In the genomic region with DNA sequence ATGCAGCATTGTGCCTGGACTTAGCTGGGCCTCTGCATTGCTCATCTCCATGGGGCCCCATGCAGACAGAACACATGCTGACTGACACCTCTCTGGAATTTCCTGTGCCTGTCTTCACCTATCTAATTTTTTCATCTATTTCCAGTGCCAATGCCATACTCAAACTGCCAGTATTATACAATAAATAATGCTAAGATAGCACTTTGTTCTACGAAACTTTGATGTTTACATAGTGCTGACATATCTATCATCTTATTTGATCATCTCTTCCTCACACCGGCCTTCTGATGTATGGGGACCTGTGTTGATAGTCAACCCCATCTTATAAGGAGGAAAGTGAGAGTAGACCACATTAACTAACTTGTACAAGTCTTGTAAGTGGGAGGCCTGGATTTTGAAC, we compare ENCODE assay signal across 20 cellular contexts.
A peak's percentile ranks its signal among the peaks of the same experiment; 100 is the strongest.
DNase-seq lines count a peak whose midpoint lies in the region; ATAC-seq, FAIRE-seq and TF ChIP-seq lines count a peak whose summit lies in the region.
"Had no signal": no experiment of that assay in that cellular context is flagged by ENCODE, and none has a peak within 500 bp of the region (broad histone marks: within the 10 kb centered on the region; RNA-seq: fewer than 3 reads in every experiment).

No MANE protein-coding gene starts in this region.

- BruUV-seq in HepG2 (replicated peaks; lab: Mats Ljungman, UMichigan): no TSS peak

- H4K91ac ChIP-seq in mesenchymal stem cell (ENCODE audit: low read length): no peak overlapping the region

- peak overlapping the region in 1 of 2 experiments; percentile 53 for H3K14ac ChIP-seq in mesenchymal stem cell (ENCODE audit: low read length in 2 of 2)

- H4K20me1 ChIP-seq in HepG2 (ENCODE audit: insufficient read depth, low read length): no peaks in the 10 kb centered on the region
- H4K20me1 ChIP-seq: BLaER1 had no signal

- no peak overlapping the region for H3K4ac ChIP-seq in mesenchymal stem cell (ENCODE audit: low read depth in 1 of 2, low read length in 2 of 2)

- no peak overlapping the region for H3K4me3 ChIP-seq in HepG2 (replicated peaks in 1 of 3; ENCODE audit: insufficient read depth in 1 of 3, low read depth in 2 of 3, low read length in 3 of 3)
- H3K4me3 ChIP-seq in right lobe of liver: no peak overlapping the region
- H3K4me3 ChIP-seq in mesenchymal stem cell (ENCODE audit: insufficient read depth in 1 of 2, low read depth in 1 of 2, low read length in 2 of 2): no peak overlapping the region
- H3K4me3 ChIP-seq: BLaER1, HAP-1 had no signal

- H3K27ac ChIP-seq in HepG2 (ENCODE audit: extremely low read length, insufficient read depth, low read length) (no peak overlapping the region), right lobe of liver (no peak overlapping the region), mesenchymal stem cell (ENCODE audit: low read length, poor library complexity, severe bottlenecking) (no peak overlapping the region)
- H3K27ac ChIP-seq: BLaER1, C4-2B had no signal

- TF ChIP-seq POLR2A in HepG2 (IDR thresholded peaks at IDR 0.05; ENCODE audit: insufficient read depth in 1 of 2, low read depth in 2 of 2, low read length in 2 of 2) (no peak), right lobe of liver (IDR thresholded peaks at IDR 0.05) (no peak)

- DNase-seq in HepG2 (ENCODE audit: low spot score) (no peak), right lobe of liver (no peak), HTR-8/SVneo (ENCODE audit: insufficient read length, low spot score) (no peak), mesenchymal stem cell (no peak)
- DNase-seq in activated CD4-positive, alpha-beta T cell treated with anti-CD3 and anti-CD28 coated beads, Interleukin-2, amount 50 U/mL, for 4 hours: no peak
- DNase-seq: 8988T; Caco-2; CD4-positive, CD25-positive, alpha-beta regulatory T cell; CD8-positive, alpha-beta T cell; DMS153; DND-41; GOT3; HFFc6 had no signal

- no peaks in the 10 kb centered on the region for H3K4me1 ChIP-seq in HepG2 (ENCODE audit: insufficient read depth, low read length)
- no peaks in the 10 kb centered on the region for H3K4me1 ChIP-seq in right lobe of liver
- H3K4me1 ChIP-seq in mesenchymal stem cell (ENCODE audit: control insufficient read depth, insufficient read depth, low read depth, low read length): peaks cover 5% of the 10 kb centered on the region

- no peaks in the 10 kb centered on the region for H3K79me2 ChIP-seq in HepG2 (ENCODE audit: insufficient read depth, low read length)

- H3K4me2 ChIP-seq in HepG2 (ENCODE audit: low read depth, low read length) (no peak overlapping the region), mesenchymal stem cell (ENCODE audit: low read length, poor library complexity, severe bottlenecking) (no peak overlapping the region)
- H3K4me2 ChIP-seq: BLaER1 had no signal

- TF ChIP-seq RAD21 in HepG2 (CRISPR knock-in tag; IDR thresholded peaks at IDR 0.05): no peak

- FAIRE-seq in HepG2 (lab: Jason Lieb, UNC): no peak
- peak; percentile 9 for FAIRE-seq in HTR-8/SVneo (lab: Jason Lieb, UNC)
- FAIRE-seq: G401.6, GM12892, H54 had no signal

- 10% methylated on average over 2 of the region's 2 CpGs for WGBS in HepG2 (ENCODE audit: low lambda C conversion rate)
- WGBS in right lobe of liver (ENCODE audit: insufficient coverage, low coverage, low lambda C conversion rate, missing lambda C conversion rate): 82% methylated on average over 2 of the region's 2 CpGs
- 100% methylated on average over 2 of the region's 2 CpGs for WGBS in mesenchymal stem cell

- no peak overlapping the region for H2BK5ac ChIP-seq in mesenchymal stem cell (ENCODE audit: low read depth, low read length, poor library complexity, severe bottlenecking)

- in situ Hi-C loops in HepG2 (cut with HindIII; ENCODE audit: extremely low pct_ligation_motif_present, low pct_unique_long_range_greater_than_20kb): no loop called here

- intact Hi-C loops in HepG2 (cut with micrococcal nuclease; ENCODE audit: unreplicated experiment) (no loop called here), right lobe of liver (cut with DNase I) (no loop called here)

- no peak overlapping the region for H2BK120ac ChIP-seq in mesenchymal stem cell (ENCODE audit: low read depth, low read length)

- peak overlapping the region; percentile 11 to 19 for H3K18ac ChIP-seq in mesenchymal stem cell (ENCODE audit: low read depth in 1 of 2, low read length in 2 of 2)

- H3K36me3 ChIP-seq in HepG2 (replicated peaks in 1 of 2; ENCODE audit: control insufficient read depth in 1 of 2, insufficient read depth in 2 of 2, low read length in 2 of 2): no peaks in the 10 kb centered on the region
- no peaks in the 10 kb centered on the region for H3K36me3 ChIP-seq in right lobe of liver
- no peaks in the 10 kb centered on the region for H3K36me3 ChIP-seq in mesenchymal stem cell (ENCODE audit: control insufficient read depth in 1 of 2, insufficient read depth in 2 of 2, low read depth in 1 of 2, low read length in 2 of 2)
- H3K36me3 ChIP-seq: BLaER1, HAP-1 had no signal

- H3K9ac ChIP-seq in HepG2 (ENCODE audit: insufficient read depth, low read depth, low read length): no peak overlapping the region
- H3K9ac ChIP-seq in mesenchymal stem cell (ENCODE audit: low read length): no peak overlapping the region
- H3K9ac ChIP-seq: BLaER1 had no signal

- POLR2A ChIA-PET in HepG2 (lab: Yijun Ruan, JAX): no interaction called here

- no peak overlapping the region for H2BK15ac ChIP-seq in mesenchymal stem cell (ENCODE audit: low read depth, poor library complexity, severe bottlenecking)

- H3K9me3 ChIP-seq in HepG2 (ENCODE audit: low read length) (no peaks in the 10 kb centered on the region), right lobe of liver (no peaks in the 10 kb centered on the region), mesenchymal stem cell (ENCODE audit: control insufficient read depth, low read length) (no peaks in the 10 kb centered on the region)
- H3K9me3 ChIP-seq: Caco-2, HAP-1 had no signal

- H3K27me3 ChIP-seq in HepG2 (ENCODE audit: control insufficient read depth in 1 of 2, insufficient read depth in 2 of 2, low read length in 2 of 2) (peaks cover 0 to 13% of the 10 kb centered on the region in 2 experiments; a peak in 3 of 5 replicates), right lobe of liver (no peaks in the 10 kb centered on the region), mesenchymal stem cell (ENCODE audit: control insufficient read depth in 1 of 2, insufficient read depth in 1 of 2, low read length in 2 of 2) (no peaks in the 10 kb centered on the region)
- H3K27me3 ChIP-seq: BLaER1 had no signal

- CTCF ChIA-PET in HepG2 (lab: Yijun Ruan, JAX; ENCODE audit: low intra/inter-chr PET ratio, low total read pairs): no interaction called here

- ATAC-seq in HepG2: no peak
- no peak for ATAC-seq in right lobe of liver
- ATAC-seq in HG03520 (IDR thresholded peaks at IDR 0.05; ENCODE audit: unreplicated experiment): no peak
- ATAC-seq: CD8-positive, alpha-beta T cell had no signal

- peak overlapping the region in 1 of 2 experiments; percentile 29 for H2BK12ac ChIP-seq in mesenchymal stem cell (ENCODE audit: low read length in 2 of 2)

- no peak overlapping the region for H3K23ac ChIP-seq in mesenchymal stem cell (ENCODE audit: low read length in 2 of 2)

- no peaks in the 10 kb centered on the region for H3K79me1 ChIP-seq in mesenchymal stem cell (replicated peaks; ENCODE audit: low read length, poor library complexity, severe bottlenecking)

- no peak overlapping the region for H2AK5ac ChIP-seq in mesenchymal stem cell (ENCODE audit: low read length, severe bottlenecking)

- no peak overlapping the region for H4K8ac ChIP-seq in mesenchymal stem cell (ENCODE audit: low read length)

- H2AFZ ChIP-seq in HepG2 (ENCODE audit: low read length) (no peak overlapping the region), mesenchymal stem cell (ENCODE audit: low read depth, low read length) (peak overlapping the region; percentile 5)

- TF ChIP-seq CTCF in HepG2 (CRISPR knock-in tag; IDR thresholded peaks at IDR 0.05) (no peak), right lobe of liver (IDR thresholded peaks at IDR 0.05) (no peak)

- TF ChIP-seq EP300 in HepG2 (IDR thresholded peaks at IDR 0.05; ENCODE audit: low read depth in 2 of 2, low read length in 2 of 2): no peak
- TF ChIP-seq EP300 in HepG2 (CRISPR knock-in tag; IDR thresholded peaks at IDR 0.05; ENCODE audit: borderline replicate concordance): no peak

TF ChIP-seq in HepG2, 621 proteins besides CTCF, POLR2A, EP300 and RAD21:
- TF ChIP-seq ZNF607 (CRISPR knock-in tag; IDR thresholded peaks at IDR 0.05; ENCODE audit: borderline replicate concordance): no peak
- TF ChIP-seq KLF15 (CRISPR knock-in tag; IDR thresholded peaks at IDR 0.05; ENCODE audit: borderline replicate concordance): no peak
- no peak for TF ChIP-seq ZMYM2 (CRISPR knock-in tag; IDR thresholded peaks at IDR 0.05)
- TF ChIP-seq MAFF (IDR thresholded peaks at IDR 0.05; ENCODE audit: low read depth, low read length): peak; percentile 20; the same call in 1 of the 2 replicates
- peak; percentile 37 to 56; a peak in 3 of 4 replicates for TF ChIP-seq MAFK (conservative IDR thresholded peaks at IDR 0.05 in 1 of 2, IDR thresholded peaks at IDR 0.05 in 1 of 2; ENCODE audit: low read length in 2 of 2)
